1 cellular context compared by ENCODE assay signal in genomic region chr19:52786078-52786463, GRCh38.
TF ChIP-seq lines count a peak whose summit lies in the region.

No MANE protein-coding gene starts in this region.

TF ChIP-seq in GM12878, 131 proteins besides CTCF, POLR2A, EP300 and RAD21 (continued from another document):
- no peak for TF ChIP-seq KAT2A (conservative IDR thresholded peaks at IDR 0.05; ENCODE audit: control insufficient read depth, low read depth, low read length)
- no peak for TF ChIP-seq BMI1 (IDR thresholded peaks at IDR 0.05; ENCODE audit: borderline replicate concordance)
- TF ChIP-seq CEBPB (IDR thresholded peaks at IDR 0.05; ENCODE audit: borderline replicate concordance in 1 of 2, low read depth in 2 of 2, low read length in 2 of 2): no peak
- no peak for TF ChIP-seq EZH2 (IDR thresholded peaks at IDR 0.05; ENCODE audit: borderline replicate concordance, control insufficient read depth, low read depth, low read length)
